18 cellular contexts compared by ENCODE assay signal in the genomic region with DNA sequence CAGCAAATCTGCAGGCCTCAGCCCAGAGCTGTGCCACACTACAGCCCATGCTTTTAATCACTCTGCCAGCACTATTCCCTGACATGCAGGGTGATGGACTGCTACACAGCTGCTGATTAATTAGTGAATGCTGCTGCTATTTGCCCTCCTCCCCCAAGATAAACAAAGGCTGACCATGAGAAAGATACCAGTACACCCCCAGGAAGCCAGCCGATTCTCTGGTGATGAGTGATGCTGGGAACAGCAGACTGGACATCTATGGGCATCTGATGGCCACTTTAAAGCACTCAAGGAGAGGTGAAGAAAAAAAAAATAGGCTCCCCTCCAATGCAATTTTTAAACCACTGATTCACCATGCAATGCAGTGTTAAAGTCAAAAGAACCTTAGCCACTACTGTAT. TPM values are rescaled to one million over a fixed set of nuclear protein-coding genes. Genes with fewer than 3 reads are reported as not detected.
DNase-seq lines count a peak whose midpoint lies in the region; ATAC-seq, FAIRE-seq and TF ChIP-seq lines count a peak whose summit lies in the region.
"Had no signal": no experiment of that assay in that cellular context is flagged by ENCODE, and none has a peak within 500 bp of the region (broad histone marks: within the 10 kb centered on the region; RNA-seq: fewer than 3 reads in every experiment).

No MANE protein-coding gene starts in this region.

- no peak overlapping the region for H2AFZ ChIP-seq in astrocyte (ENCODE audit: low read depth, low read length)

- H3K79me2 ChIP-seq in astrocyte (ENCODE audit: insufficient read depth, low read length): peaks cover 44% of the 10 kb centered on the region

- intact Hi-C loops in left ventricle myocardium inferior (cut with micrococcal nuclease): no loop called here
- intact Hi-C loops in heart right ventricle (cut with DNase I): loop anchor here in 2 of 10 donors (5.0 kb wide), 1 partner anchor 38 kb away; the partner anchor contains the start of gene RFTN1 (in 2 of the 2)

- H3K4me3 Mint-ChIP-seq in astrocyte (ENCODE audit: unreplicated experiment): peak overlapping the region; percentile 8
- H3K4me3 Mint-ChIP-seq: activated CD8-positive, alpha-beta memory T cell treated with anti-CD3 and anti-CD28 coated beads, Interleukin-2, amount 10 ng/mL, durations not matched to agents 7 days and 5 days; activated naive CD4-positive, alpha-beta T cell treated with anti-CD3 and anti-CD28 coated beads for 36 hours; IgD-negative memory B cell; natural killer cell; stimulated activated memory B cell treated with anti-CD40 and anti-IgM and Interleukin-4, amounts not matched to agents 10 μg/mL and 1 μg/mL and 100 μg/mL, for 72 hours had no signal

- 61 to 65% methylated on average over 1 of the region's 1 CpG for WGBS in heart right ventricle, 2 donors

- H3K9me3 ChIP-seq in left ventricle myocardium inferior (replicated peaks) (peaks cover 14% of the 10 kb centered on the region), heart right ventricle (peaks cover 0 to 14% (median 10%) of the 10 kb centered on the region in 11 donors), astrocyte (ENCODE audit: insufficient read depth, low read depth, low read length) (no peaks in the 10 kb centered on the region), BE2C (no peaks in the 10 kb centered on the region)

- peak overlapping the region; percentile 50 for H3K4me2 ChIP-seq in astrocyte (ENCODE audit: low read length)

- peaks cover 33% of the 10 kb centered on the region for H3K36me3 ChIP-seq in left ventricle myocardium inferior
- H3K36me3 ChIP-seq in heart right ventricle: peaks cover 0 to 55% (median 7%) of the 10 kb centered on the region in 9 donors
- peaks cover 5% of the 10 kb centered on the region for H3K36me3 ChIP-seq in astrocyte (ENCODE audit: insufficient read depth, low read length)
- no peaks in the 10 kb centered on the region for H3K36me3 ChIP-seq in BE2C

- ATAC-seq in heart right ventricle: no peak
- no peak for ATAC-seq in HG02571 (IDR thresholded peaks at IDR 0.05; ENCODE audit: unreplicated experiment)
- ATAC-seq in HG02852 (IDR thresholded peaks at IDR 0.05; ENCODE audit: unreplicated experiment): no peak
- ATAC-seq: activated CD8-positive, alpha-beta memory T cell treated with anti-CD3 and anti-CD28 coated beads, Interleukin-2, amount 10 ng/mL, durations not matched to agents 7 days and 5 days; natural killer cell; stimulated activated memory B cell treated with anti-CD40 and anti-IgM and Interleukin-4, amounts not matched to agents 10 μg/mL and 1 μg/mL and 100 μg/mL, for 72 hours had no signal

- H3K4me1 Mint-ChIP-seq in astrocyte (ENCODE audit: low read depth, unreplicated experiment): peaks cover 51% of the 10 kb centered on the region

- no peak for FAIRE-seq in astrocyte (lab: Jason Lieb, UNC)
- FAIRE-seq: D721Med had no signal

- H3K27ac Mint-ChIP-seq in astrocyte (ENCODE audit: unreplicated experiment): peak overlapping the region; percentile 66
- H3K27ac Mint-ChIP-seq: activated CD8-positive, alpha-beta memory T cell treated with anti-CD3 and anti-CD28 coated beads, Interleukin-2, amount 10 ng/mL, durations not matched to agents 7 days and 5 days; activated naive CD4-positive, alpha-beta T cell treated with anti-CD3 and anti-CD28 coated beads for 36 hours; stimulated activated memory B cell treated with anti-CD40 and anti-IgM and Interleukin-4, amounts not matched to agents 10 μg/mL and 1 μg/mL and 100 μg/mL, for 72 hours had no signal

- H3K9me3 Mint-ChIP-seq in astrocyte (ENCODE audit: unreplicated experiment): peaks cover 17% of the 10 kb centered on the region

- H3K9ac ChIP-seq in astrocyte (ENCODE audit: low read length): peak overlapping the region; percentile 49

- H3K4me1 ChIP-seq in left ventricle myocardium inferior (peaks cover 83% of the 10 kb centered on the region), heart right ventricle (peaks cover 0 to 89% (median 40%) of the 10 kb centered on the region in 9 donors), astrocyte (ENCODE audit: insufficient read depth, low read length) (peaks cover 54% of the 10 kb centered on the region), BE2C (peaks cover 1% of the 10 kb centered on the region; the same call in 1 of the 2 replicates)

- peaks cover 41% of the 10 kb centered on the region for H3K36me3 Mint-ChIP-seq in astrocyte (ENCODE audit: low read depth, unreplicated experiment)

- peak overlapping the region; percentile 73 for H3K27ac ChIP-seq in left ventricle myocardium inferior (replicated peaks)
- H3K27ac ChIP-seq in heart right ventricle: peak overlapping the region in 3 of 10 donors; percentile 3 to 31 (median 3)
- peak overlapping the region; percentile 73 for H3K27ac ChIP-seq in astrocyte (ENCODE audit: low read depth, low read length)

- H3K27me3 Mint-ChIP-seq in astrocyte (ENCODE audit: low read depth, unreplicated experiment): no peaks in the 10 kb centered on the region
- H3K27me3 Mint-ChIP-seq: activated CD8-positive, alpha-beta memory T cell treated with anti-CD3 and anti-CD28 coated beads, Interleukin-2, amount 10 ng/mL, durations not matched to agents 7 days and 5 days; IgD-negative memory B cell; stimulated activated memory B cell treated with anti-CD40 and anti-IgM and Interleukin-4, amounts not matched to agents 10 μg/mL and 1 μg/mL and 100 μg/mL, for 72 hours had no signal

- H3K4me3 ChIP-seq in left ventricle myocardium inferior: no peak overlapping the region
- H3K4me3 ChIP-seq in heart right ventricle: no peak overlapping the region
- no peak overlapping the region for H3K4me3 ChIP-seq in astrocyte (ENCODE audit: insufficient read depth, low read depth, low read length)
- no peak overlapping the region for H3K4me3 ChIP-seq in BE2C (ENCODE audit: low read depth, low read length)

- TF ChIP-seq CTCF in left ventricle myocardium inferior (IDR thresholded peaks at IDR 0.05; ENCODE audit: borderline replicate concordance) (no peak), heart right ventricle (IDR thresholded peaks at IDR 0.05) (no peak), astrocyte (IDR thresholded peaks at IDR 0.05; ENCODE audit: insufficient read depth, low read depth, low read length) (no peak), BE2C (IDR thresholded peaks at IDR 0.05; ENCODE audit: low read depth, low read length) (no peak)

- DNase-seq in left ventricle myocardium inferior (no peak), heart right ventricle (no peak), astrocyte (ENCODE audit: low read depth) (peak; percentile 92), iris pigment epithelial cell (ENCODE audit: low read depth) (peak; percentile 89), BE2C (no peak)
- no peak for DNase-seq in activated effector memory CD4-positive, alpha-beta T cell treated with Interleukin-2 at 50 U/mL for 16 hours
- DNase-seq: activated CD4-positive, CD25-positive, alpha-beta regulatory T cell; activated CD8-positive, alpha-beta memory T cell treated with anti-CD3 and anti-CD28 coated beads, Interleukin-2, amount 10 ng/mL, durations not matched to agents 7 days and 5 days; activated naive CD4-positive, alpha-beta T cell treated with anti-CD3 and anti-CD28 coated beads for 36 hours; natural killer cell; NCI-H1436 treated with DMSO at 0.1 percent for 48 hours; NCI-H446 treated with DMSO at 0.1 percent for 48 hours; stimulated activated CD4-positive, alpha-beta T cell treated with anti-CD3 and anti-CD28 coated beads, Interleukin-4, amount 100 ng/mL, for 4 hours had no signal

- H4K20me1 ChIP-seq in astrocyte (ENCODE audit: insufficient read depth, low read length): peaks cover 7% of the 10 kb centered on the region

- no peaks in the 10 kb centered on the region for H3K27me3 ChIP-seq in left ventricle myocardium inferior (ENCODE audit: low read depth)
- no peaks in the 10 kb centered on the region for H3K27me3 ChIP-seq in heart right ventricle
- H3K27me3 ChIP-seq in astrocyte (ENCODE audit: insufficient read depth, low read length): no peaks in the 10 kb centered on the region
- no peaks in the 10 kb centered on the region for H3K27me3 ChIP-seq in BE2C

RNA-seq across cellular contexts. Expression of gene RFTN1, which starts 39.2 kb away (rescaled TPM):
- total RNA-seq in left ventricle myocardium inferior (22.9 TPM), heart right ventricle (10 to 100 TPM; 17.4 to 32.2 (median 24.0) TPM), astrocyte (49.5 and 56.8 TPM in 2 replicates)
- 10 to 100 TPM; 20.5 to 25.9 TPM for polyA plus RNA-seq in heart right ventricle
- 1.3 TPM for polyA plus RNA-seq in BE2C (2012; ENCODE audit: insufficient read depth, insufficient read length, low read depth)

Comparison
In these comparisons a context has a peak if more than half of its experiments do, and no peak if none do; other contexts are left out.
1. DNase-seq: peak in astrocyte (single experiment) and iris pigment epithelial cell (single experiment); none in left ventricle myocardium inferior (single experiment), heart right ventricle (0 of 2), BE2C (single experiment) and activated effector memory CD4-positive, alpha-beta T cell treated with Interleukin-2 at 50 U/mL for 16 hours (single experiment).